In the genomic region with DNA sequence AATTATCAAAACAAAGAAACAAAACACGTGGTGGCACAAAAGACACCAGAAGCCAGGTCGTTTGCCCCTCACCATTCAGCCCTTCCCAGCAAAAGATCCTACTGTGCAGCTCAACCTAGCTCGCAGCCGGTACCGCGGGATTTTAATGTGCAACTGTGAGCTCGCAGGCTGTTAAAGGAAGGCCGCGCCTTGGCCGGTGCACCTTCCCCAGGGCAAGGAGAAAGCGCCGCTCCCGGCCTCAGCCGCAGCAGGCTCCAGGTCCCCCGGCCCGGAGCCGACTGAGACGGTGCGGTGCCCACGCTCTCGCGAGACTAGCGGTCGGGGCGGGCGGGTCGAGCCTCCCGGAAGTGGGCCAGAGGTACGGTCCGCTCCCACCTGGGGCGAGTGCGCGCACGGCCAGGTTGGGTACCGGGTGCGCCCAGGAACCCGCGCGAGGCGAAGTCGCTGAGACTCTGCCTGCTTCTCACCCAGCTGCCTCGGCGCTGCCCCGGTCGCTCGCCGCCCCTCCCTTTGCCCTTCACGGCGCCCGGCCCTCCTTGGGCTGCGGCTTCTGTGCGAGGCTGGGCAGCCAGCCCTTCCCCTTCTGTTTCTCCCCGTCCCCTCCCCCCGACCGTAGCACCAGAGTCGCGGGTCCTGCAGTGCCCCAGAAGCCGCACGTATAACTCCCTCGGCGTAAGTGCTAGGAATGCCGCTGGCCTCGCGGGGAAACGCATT, we compare ENCODE assay signal across 1 cellular context.
TF ChIP-seq lines count a peak whose summit lies in the region.

A gene (plus strand): TSS at position 618 of the 714 bp plus-strand sequence. CDS start 682 bp downstream, outside the sequence.

TF ChIP-seq in GM12878, 131 proteins besides CTCF, POLR2A, EP300 and RAD21 (continued from another document):
- TF ChIP-seq, protein P1, sequence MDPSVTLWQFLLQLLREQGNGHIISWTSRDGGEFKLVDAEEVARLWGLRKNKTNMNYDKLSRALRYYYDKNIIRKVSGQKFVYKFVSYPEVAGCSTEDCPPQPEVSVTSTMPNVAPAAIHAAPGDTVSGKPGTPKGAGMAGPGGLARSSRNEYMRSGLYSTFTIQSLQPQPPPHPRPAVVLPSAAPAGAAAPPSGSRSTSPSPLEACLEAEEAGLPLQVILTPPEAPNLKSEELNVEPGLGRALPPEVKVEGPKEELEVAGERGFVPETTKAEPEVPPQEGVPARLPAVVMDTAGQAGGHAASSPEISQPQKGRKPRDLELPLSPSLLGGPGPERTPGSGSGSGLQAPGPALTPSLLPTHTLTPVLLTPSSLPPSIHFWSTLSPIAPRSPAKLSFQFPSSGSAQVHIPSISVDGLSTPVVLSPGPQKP (IDR thresholded peaks at IDR 0.05; ENCODE audit: low read depth, low read length), result peak; percentile 74; the same call in 1 of the 2 replicates
- no peak for TF ChIP-seq CREB1 (IDR thresholded peaks at IDR 0.05; ENCODE audit: low read depth)
- peak; percentile 99 for TF ChIP-seq CHD2 (IDR thresholded peaks at IDR 0.05; ENCODE audit: borderline replicate concordance, low read depth, low read length)
- TF ChIP-seq, protein P2, sequence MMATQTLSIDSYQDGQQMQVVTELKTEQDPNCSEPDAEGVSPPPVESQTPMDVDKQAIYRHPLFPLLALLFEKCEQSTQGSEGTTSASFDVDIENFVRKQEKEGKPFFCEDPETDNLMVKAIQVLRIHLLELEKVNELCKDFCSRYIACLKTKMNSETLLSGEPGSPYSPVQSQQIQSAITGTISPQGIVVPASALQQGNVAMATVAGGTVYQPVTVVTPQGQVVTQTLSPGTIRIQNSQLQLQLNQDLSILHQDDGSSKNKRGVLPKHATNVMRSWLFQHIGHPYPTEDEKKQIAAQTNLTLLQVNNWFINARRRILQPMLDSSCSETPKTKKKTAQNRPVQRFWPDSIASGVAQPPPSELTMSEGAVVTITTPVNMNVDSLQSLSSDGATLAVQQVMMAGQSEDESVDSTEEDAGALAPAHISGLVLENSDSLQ (IDR thresholded peaks at IDR 0.05), result no peak
- peak; percentile 22; the same call in 1 of the 2 replicates for TF ChIP-seq CREM (IDR thresholded peaks at IDR 0.05; ENCODE audit: low read depth)
- TF ChIP-seq SMAD5 (IDR thresholded peaks at IDR 0.05; ENCODE audit: low read depth), result peak; percentile 73; the same call in 1 of the 2 replicates
- TF ChIP-seq EGR1 (IDR thresholded peaks at IDR 0.05; ENCODE audit: borderline replicate concordance in 1 of 2, low read depth in 2 of 2, low read length in 2 of 2), result peak in 1 of 2 experiments; percentile 39; a peak in 1 of 3 replicates
- TF ChIP-seq SIN3A (IDR thresholded peaks at IDR 0.05; ENCODE audit: low read depth, low read length), result peak; percentile 80
- no peak for TF ChIP-seq CHD4 (IDR thresholded peaks at IDR 0.05)
- peak; percentile 64; the same call in 1 of the 2 replicates for TF ChIP-seq NR2F1 (conservative IDR thresholded peaks at IDR 0.05)
- TF ChIP-seq ZNF24 (IDR thresholded peaks at IDR 0.05), result 0 out of 2 replicates have a peak, but pooled peaks have one; percentile 23
- TF ChIP-seq SMC3 (IDR thresholded peaks at IDR 0.05; ENCODE audit: borderline replicate concordance, low read length), result no peak
- TF ChIP-seq MEF2A (IDR thresholded peaks at IDR 0.05; ENCODE audit: insufficient read depth, low read depth, low read length), result no peak
- TF ChIP-seq RFX5 (IDR thresholded peaks at IDR 0.05; ENCODE audit: low read depth, low read length), result no peak
- no peak for TF ChIP-seq SRF (IDR thresholded peaks at IDR 0.05; ENCODE audit: low read depth in 2 of 2, low read length in 2 of 2)
- TF ChIP-seq RELA (IDR thresholded peaks at IDR 0.05; ENCODE audit: borderline replicate concordance, partially characterized antibody), result peak; percentile 82
- no peak for TF ChIP-seq BMI1 (IDR thresholded peaks at IDR 0.05; ENCODE audit: borderline replicate concordance)
- TF ChIP-seq SREBF1 (IDR thresholded peaks at IDR 0.05; ENCODE audit: low read length), result no peak
- no peak for TF ChIP-seq MTA2 (IDR thresholded peaks at IDR 0.05; ENCODE audit: low read depth)
- TF ChIP-seq ZNF274 (IDR thresholded peaks at IDR 0.05; ENCODE audit: insufficient read depth, insufficient read length), result no peak
- TF ChIP-seq CBX3 (IDR thresholded peaks at IDR 0.05; ENCODE audit: borderline replicate concordance, low read depth), result no peak
- TF ChIP-seq KDM1A (IDR thresholded peaks at IDR 0.05; ENCODE audit: borderline replicate concordance), result no peak
- TF ChIP-seq, protein P3, sequence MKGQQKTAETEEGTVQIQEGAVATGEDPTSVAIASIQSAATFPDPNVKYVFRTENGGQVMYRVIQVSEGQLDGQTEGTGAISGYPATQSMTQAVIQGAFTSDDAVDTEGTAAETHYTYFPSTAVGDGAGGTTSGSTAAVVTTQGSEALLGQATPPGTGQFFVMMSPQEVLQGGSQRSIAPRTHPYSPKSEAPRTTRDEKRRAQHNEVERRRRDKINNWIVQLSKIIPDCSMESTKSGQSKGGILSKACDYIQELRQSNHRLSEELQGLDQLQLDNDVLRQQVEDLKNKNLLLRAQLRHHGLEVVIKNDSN (IDR thresholded peaks at IDR 0.05; ENCODE audit: borderline replicate concordance, extremely low read length, insufficient read depth, low read depth, low read length), result no peak
- TF ChIP-seq, protein P4, sequence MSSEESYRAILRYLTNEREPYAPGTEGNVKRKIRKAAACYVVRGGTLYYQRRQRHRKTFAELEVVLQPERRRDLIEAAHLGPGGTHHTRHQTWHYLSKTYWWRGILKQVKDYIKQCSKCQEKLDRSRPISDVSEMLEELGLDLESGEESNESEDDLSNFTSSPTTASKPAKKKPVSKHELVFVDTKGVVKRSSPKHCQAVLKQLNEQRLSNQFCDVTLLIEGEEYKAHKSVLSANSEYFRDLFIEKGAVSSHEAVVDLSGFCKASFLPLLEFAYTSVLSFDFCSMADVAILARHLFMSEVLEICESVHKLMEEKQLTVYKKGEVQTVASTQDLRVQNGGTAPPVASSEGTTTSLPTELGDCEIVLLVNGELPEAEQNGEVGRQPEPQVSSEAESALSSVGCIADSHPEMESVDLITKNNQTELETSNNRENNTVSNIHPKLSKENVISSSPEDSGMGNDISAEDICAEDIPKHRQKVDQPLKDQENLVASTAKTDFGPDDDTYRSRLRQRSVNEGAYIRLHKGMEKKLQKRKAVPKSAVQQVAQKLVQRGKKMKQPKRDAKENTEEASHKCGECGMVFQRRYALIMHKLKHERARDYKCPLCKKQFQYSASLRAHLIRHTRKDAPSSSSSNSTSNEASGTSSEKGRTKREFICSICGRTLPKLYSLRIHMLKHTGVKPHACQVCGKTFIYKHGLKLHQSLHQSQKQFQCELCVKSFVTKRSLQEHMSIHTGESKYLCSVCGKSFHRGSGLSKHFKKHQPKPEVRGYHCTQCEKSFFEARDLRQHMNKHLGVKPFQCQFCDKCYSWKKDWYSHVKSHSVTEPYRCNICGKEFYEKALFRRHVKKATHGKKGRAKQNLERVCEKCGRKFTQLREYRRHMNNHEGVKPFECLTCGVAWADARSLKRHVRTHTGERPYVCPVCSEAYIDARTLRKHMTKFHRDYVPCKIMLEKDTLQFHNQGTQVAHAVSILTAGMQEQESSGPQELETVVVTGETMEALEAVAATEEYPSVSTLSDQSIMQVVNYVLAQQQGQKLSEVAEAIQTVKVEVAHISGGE (CRISPR knock-in tag; IDR thresholded peaks at IDR 0.05), result no peak
